25 cellular contexts compared by ENCODE assay signal in genomic region chr7:158362001-158362400, GRCh38.
"Had no signal": no experiment of that assay in that cellular context is flagged by ENCODE, and none has a peak within 500 bp of the region (broad histone marks: within the 10 kb centered on the region; RNA-seq: fewer than 3 reads in every experiment).

No MANE protein-coding gene starts in this region.

- H3K9me3 Mint-ChIP-seq: natural killer cell, type B pancreatic cell had no signal

- H3K27ac Mint-ChIP-seq: effector memory CD8-positive, alpha-beta T cell; natural killer cell; type B pancreatic cell had no signal

- DNase-seq: dermis blood vessel endothelial cell; effector memory CD8-positive, alpha-beta T cell; erythroblast; esophagus squamous epithelium; foreskin melanocyte; glutamatergic neuron; heart right ventricle; hippocampal formation; left cardiac atrium; lower lobe of right lung; natural killer cell; psoas muscle; right cardiac atrium; stimulated activated CD4-positive, alpha-beta T cell treated with anti-CD3 and anti-CD28 coated beads, Interleukin-15, amount 100 ng/mL, for 24 hours; stimulated activated CD4-positive, alpha-beta T cell treated with anti-CD3 and anti-CD28 coated beads, Interleukin-2, amount 100 ng/mL, for 48 hours; stimulated activated naive CD4-positive, alpha-beta T cell; substantia nigra; testis had no signal

- H3K9me3 ChIP-seq: esophagus squamous epithelium, heart right ventricle, left lung, lower lobe of right lung, psoas muscle, testis, tibial artery, vagina had no signal

- H3K4me1 Mint-ChIP-seq: natural killer cell had no signal

- H3K36me3 ChIP-seq: esophagus squamous epithelium, heart right ventricle, left lung, lower lobe of right lung, tibial artery, vagina had no signal

- H3K4me3 ChIP-seq: coronary artery, esophagus squamous epithelium, heart right ventricle, left lung, lower lobe of right lung, psoas muscle, skin epidermis, testis, tibial artery, vagina had no signal

- H3K27me3 ChIP-seq: testis, vagina had no signal

- ATAC-seq: effector memory CD8-positive, alpha-beta T cell; left cardiac atrium; left lung; lower lobe of right lung; natural killer cell; psoas muscle; right cardiac atrium had no signal

- H3K27ac ChIP-seq: coronary artery, esophagus squamous epithelium, heart right ventricle, left lung, lower lobe of right lung, parathyroid adenoma, psoas muscle, skin epidermis, testis, tibial artery, vagina had no signal

- H3K4me3 Mint-ChIP-seq: effector memory CD8-positive, alpha-beta T cell; natural killer cell; type B pancreatic cell had no signal

- H3K4me1 ChIP-seq: esophagus squamous epithelium, heart right ventricle, left lung, lower lobe of right lung, parathyroid adenoma, psoas muscle, testis, tibial artery, vagina had no signal
